15 cellular contexts compared by ENCODE assay signal in the genomic region with DNA sequence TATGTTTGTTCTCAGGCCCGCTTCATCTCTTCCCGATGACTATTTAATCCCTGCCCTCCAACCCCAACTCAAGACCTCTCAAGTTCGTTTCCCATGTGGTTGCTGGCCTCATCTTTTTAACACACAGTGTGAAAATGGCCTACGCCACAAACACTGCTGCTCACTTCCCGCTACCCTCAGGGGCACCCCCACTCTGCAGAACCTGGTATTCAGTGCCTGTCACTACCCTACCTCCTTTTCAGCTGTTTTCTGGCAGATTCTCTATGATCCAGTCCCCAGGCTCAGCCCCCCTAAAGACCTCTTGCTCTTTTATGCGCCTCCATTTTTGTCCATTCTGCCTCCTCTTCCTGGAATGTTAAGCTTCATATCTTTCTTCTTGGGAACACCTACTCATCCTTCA.
DNase-seq lines count a peak whose midpoint lies in the region; ATAC-seq and TF ChIP-seq lines count a peak whose summit lies in the region.
"Had no signal": no experiment of that assay in that cellular context is flagged by ENCODE, and none has a peak within 500 bp of the region (broad histone marks: within the 10 kb centered on the region; RNA-seq: fewer than 3 reads in every experiment).

No MANE protein-coding gene starts in this region.

- H3K27me3 Mint-ChIP-seq in stimulated activated naive CD8-positive, alpha-beta T cell treated with anti-CD3 and anti-CD28 coated beads, Interleukin-15, Interleukin-2, amounts not matched to agents 100 ng/mL and 50 ng/mL, for 24 hours: peaks cover 4% of the 10 kb centered on the region
- peaks cover 8 to 10% of the 10 kb centered on the region in 2 donors for H3K27me3 Mint-ChIP-seq in natural killer cell treated with Interleukin-12 subunit alpha and Interleukin-12 subunit beta and Interleukin-15 and Interleukin-18, amount 100 ng/mL, for 72 hours
- H3K27me3 Mint-ChIP-seq in Caco-2 (ENCODE audit: insufficient read depth, unreplicated experiment): peaks cover 14% of the 10 kb centered on the region

- H3K9me3 ChIP-seq in Caco-2: no peaks in the 10 kb centered on the region
- H3K9me3 ChIP-seq: A549 had no signal

- no peak for TF ChIP-seq CTCF in Caco-2 (IDR thresholded peaks at IDR 0.05; ENCODE audit: insufficient read depth in 1 of 2, low read depth in 1 of 2, low read length in 1 of 2, severe bottlenecking in 1 of 2, unreplicated experiment in 1 of 2)

- no TSS peak for BruUV-seq in Caco-2 (replicated peaks; lab: Mats Ljungman, UMichigan)

- H3K27me3 ChIP-seq in Caco-2 (replicated peaks; ENCODE audit: control insufficient read depth, insufficient read depth, low read length): no peaks in the 10 kb centered on the region

- peaks cover 3% of the 10 kb centered on the region for H3K4me1 Mint-ChIP-seq in stimulated activated naive CD8-positive, alpha-beta T cell treated with anti-CD3 and anti-CD28 coated beads, Interleukin-15, Interleukin-2, amounts not matched to agents 100 ng/mL and 50 ng/mL, for 24 hours (ENCODE audit: low read depth)
- peaks cover 0 to 5% of the 10 kb centered on the region in 2 donors for H3K4me1 Mint-ChIP-seq in natural killer cell treated with Interleukin-12 subunit alpha and Interleukin-12 subunit beta and Interleukin-15 and Interleukin-18, amount 100 ng/mL, for 72 hours (ENCODE audit: low read depth in 2 of 2)
- no peaks in the 10 kb centered on the region for H3K4me1 Mint-ChIP-seq in Caco-2 (ENCODE audit: low read depth, unreplicated experiment)

- ATAC-seq in stimulated activated naive CD8-positive, alpha-beta T cell treated with anti-CD3 and anti-CD28 coated beads, Interleukin-15, Interleukin-2, amounts not matched to agents 100 U/mL and 50 U/mL, for 24 hours: no peak
- ATAC-seq in natural killer cell treated with Interleukin-12 subunit alpha and Interleukin-12 subunit beta and Interleukin-15 and Interleukin-18, amount 100 ng/mL, for 72 hours: peak; percentile 45 to 48
- ATAC-seq in GM21528 (IDR thresholded peaks at IDR 0.05; ENCODE audit: low FRiP score, unreplicated experiment): no peak
- ATAC-seq: A549 had no signal

- DNase-seq in NK-92 treated with Interleukin-12 subunit alpha and Interleukin-12 subunit beta, amount 100 ng/mL, for 24 hours (lab: John Stamatoyannopoulos, UW): peak; percentile 28
- DNase-seq in NK-92 (lab: John Stamatoyannopoulos, UW; ENCODE audit: unreplicated experiment): no peak
- no peak for DNase-seq in stimulated activated naive CD8-positive, alpha-beta T cell treated with anti-CD3 and anti-CD28 coated beads, Interleukin-15, Interleukin-2, amounts not matched to agents 100 U/mL and 50 U/mL, for 24 hours
- DNase-seq in natural killer cell treated with Interleukin-12 subunit alpha and Interleukin-12 subunit beta and Interleukin-15 and Interleukin-18, amount 100 ng/mL, for 72 hours (ENCODE audit: low spot score): no peak
- DNase-seq in Caco-2: no peak
- DNase-seq: AML-193; CD4-positive, alpha-beta T cell; DMS153; DMS79; GDM1; GOT3; H9 had no signal

- H3K36me3 Mint-ChIP-seq in stimulated activated naive CD8-positive, alpha-beta T cell treated with anti-CD3 and anti-CD28 coated beads, Interleukin-15, Interleukin-2, amounts not matched to agents 100 ng/mL and 50 ng/mL, for 24 hours (ENCODE audit: low read depth): no peaks in the 10 kb centered on the region
- H3K36me3 Mint-ChIP-seq in natural killer cell treated with Interleukin-12 subunit alpha and Interleukin-12 subunit beta and Interleukin-15 and Interleukin-18, amount 100 ng/mL, for 72 hours: no peaks in the 10 kb centered on the region
- H3K36me3 Mint-ChIP-seq in Caco-2 (ENCODE audit: insufficient read depth, unreplicated experiment): no peaks in the 10 kb centered on the region

- H3K9me3 Mint-ChIP-seq in stimulated activated naive CD8-positive, alpha-beta T cell treated with anti-CD3 and anti-CD28 coated beads, Interleukin-15, Interleukin-2, amounts not matched to agents 100 ng/mL and 50 ng/mL, for 24 hours: no peaks in the 10 kb centered on the region
- no peaks in the 10 kb centered on the region for H3K9me3 Mint-ChIP-seq in natural killer cell treated with Interleukin-12 subunit alpha and Interleukin-12 subunit beta and Interleukin-15 and Interleukin-18, amount 100 ng/mL, for 72 hours
- H3K9me3 Mint-ChIP-seq in Caco-2 (ENCODE audit: unreplicated experiment): no peaks in the 10 kb centered on the region
- H3K9me3 Mint-ChIP-seq: CD4-positive, alpha-beta T cell; H9 had no signal

- POLR2A ChIA-PET in Caco-2 (lab: Charles Lee): no interaction called here

- intact Hi-C loops in Caco-2 (cut with micrococcal nuclease; ENCODE audit: unreplicated experiment): no loop called here

- peak overlapping the region; percentile 63 for H3K27ac Mint-ChIP-seq in stimulated activated naive CD8-positive, alpha-beta T cell treated with anti-CD3 and anti-CD28 coated beads, Interleukin-15, Interleukin-2, amounts not matched to agents 100 ng/mL and 50 ng/mL, for 24 hours
- H3K27ac Mint-ChIP-seq in natural killer cell treated with Interleukin-12 subunit alpha and Interleukin-12 subunit beta and Interleukin-15 and Interleukin-18, amount 100 ng/mL, for 72 hours: no peak overlapping the region
- H3K27ac Mint-ChIP-seq in Caco-2 (ENCODE audit: unreplicated experiment): no peak overlapping the region
- H3K27ac Mint-ChIP-seq: CD4-positive, alpha-beta T cell had no signal

- no peaks in the 10 kb centered on the region for H3K4me1 ChIP-seq in Caco-2
- H3K4me1 ChIP-seq: A549 had no signal

- no peak overlapping the region for H3K4me3 ChIP-seq in Caco-2 (ENCODE audit: low read depth, low read length)
- H3K4me3 ChIP-seq: A549 had no signal

- H3K36me3 ChIP-seq in Caco-2 (ENCODE audit: control insufficient read depth, insufficient read depth, low read length): no peaks in the 10 kb centered on the region

- H3K4me3 Mint-ChIP-seq in stimulated activated naive CD8-positive, alpha-beta T cell treated with anti-CD3 and anti-CD28 coated beads, Interleukin-15, Interleukin-2, amounts not matched to agents 100 ng/mL and 50 ng/mL, for 24 hours: no peak overlapping the region
- H3K4me3 Mint-ChIP-seq in natural killer cell treated with Interleukin-12 subunit alpha and Interleukin-12 subunit beta and Interleukin-15 and Interleukin-18, amount 100 ng/mL, for 72 hours: no peak overlapping the region
- no peak overlapping the region for H3K4me3 Mint-ChIP-seq in Caco-2 (ENCODE audit: unreplicated experiment)
- H3K4me3 Mint-ChIP-seq: CD4-positive, alpha-beta T cell; H9 had no signal

- CTCF ChIA-PET in Caco-2 (lab: Charles Lee): no interaction called here

Comparison
In these comparisons a context has a peak if more than half of its experiments do, and no peak if none do; other contexts are left out.
1. ATAC-seq: peak in natural killer cell treated with Interleukin-12 subunit alpha and Interleukin-12 subunit beta and Interleukin-15 and Interleukin-18, amount 100 ng/mL, for 72 hours (2 of 2); none in stimulated activated naive CD8-positive, alpha-beta T cell treated with anti-CD3 and anti-CD28 coated beads, Interleukin-15, Interleukin-2, amounts not matched to agents 100 U/mL and 50 U/mL, for 24 hours (single experiment) and GM21528 (single experiment).